Comparison of ENCODE assay signal across 18 cellular contexts in the genomic region with DNA sequence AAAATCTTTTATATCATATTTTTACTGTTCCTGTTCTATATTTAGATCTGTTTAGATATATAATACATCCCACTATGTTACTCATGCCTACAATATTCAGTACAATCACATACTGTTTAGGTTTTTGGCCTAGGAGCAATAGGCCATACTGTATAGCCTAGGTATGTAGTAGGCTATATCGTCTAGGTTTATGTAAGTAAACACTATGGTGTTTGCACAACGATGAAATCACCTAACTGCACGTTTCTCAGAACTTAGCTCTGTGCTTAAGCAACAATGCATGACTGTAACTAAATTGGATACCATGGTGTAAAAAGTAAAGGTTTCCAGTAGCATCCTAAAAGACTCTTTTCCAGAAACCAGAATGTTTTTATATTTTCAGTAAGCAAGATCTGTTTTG.
A peak's percentile ranks its signal among the peaks of the same experiment; 100 is the strongest.
DNase-seq lines count a peak whose midpoint lies in the region; ATAC-seq and TF ChIP-seq lines count a peak whose summit lies in the region.
"Had no signal": no experiment of that assay in that cellular context is flagged by ENCODE, and none has a peak within 500 bp of the region (broad histone marks: within the 10 kb centered on the region; RNA-seq: fewer than 3 reads in every experiment).

No MANE protein-coding gene starts in this region.

- POLR2A ChIA-PET in Panc1 (lab: Charles Lee) = no interaction called here

- H3K36me3 ChIP-seq in Panc1 (ENCODE audit: control insufficient read depth, insufficient read depth, low read length) = no peaks in the 10 kb centered on the region
- H3K36me3 ChIP-seq in lower lobe of right lung = no peaks in the 10 kb centered on the region

- DNase-seq in NCI-H510A treated with DMSO at 0.1 percent for 48 hours (lab: John Stamatoyannopoulos, UW) = peak; percentile 3
- no peak for DNase-seq in NCI-H510A (lab: John Stamatoyannopoulos, UW)
- DNase-seq in Panc1 (ENCODE audit: low read depth, low spot score) = no peak
- DNase-seq in fibroblast of the aortic adventitia (ENCODE audit: low read depth) = peak; percentile 29
- peak; percentile 16 for DNase-seq in superior temporal gyrus (ENCODE audit: extremely low spot score)
- no peak for DNase-seq in lower lobe of right lung
- DNase-seq in stimulated activated CD4-positive, alpha-beta T cell treated with anti-CD3 and anti-CD28 coated beads, Interleukin-15, amount 100 ng/mL, for 24 hours = no peak
- DNase-seq: 8988T, COR-L47, DMS153, H7, Karpas-422, NCI-H1930, NCI-H2171 treated with DMSO at 0.1 percent for 48 hours, NCI-H524 treated with DMSO at 0.1 percent for 48 hours, Right ventricle myocardium superior had no signal

- intact Hi-C loops in Panc1 (cut with micrococcal nuclease; ENCODE audit: unreplicated experiment) = no loop called here
- intact Hi-C loops in lower lobe of right lung (cut with DNase I) = no loop called here

- no peaks in the 10 kb centered on the region for H3K4me1 ChIP-seq in Panc1 (ENCODE audit: control insufficient read depth, insufficient read depth, low read length)
- H3K4me1 ChIP-seq in lower lobe of right lung = no peaks in the 10 kb centered on the region

- CTCF ChIA-PET in Panc1 (lab: Charles Lee) = no interaction called here

- ATAC-seq in Panc1 (peak; percentile 63; the same call in 1 of the 2 replicates), lower lobe of right lung (no peak), GM21619 (IDR thresholded peaks at IDR 0.05; ENCODE audit: unreplicated experiment) (no peak)

- no peak overlapping the region for H3K4me3 ChIP-seq in Panc1 (ENCODE audit: low read depth in 2 of 2, low read length in 2 of 2)
- H3K4me3 ChIP-seq in fibroblast of the aortic adventitia (ENCODE audit: low read depth, low read length) = no peak overlapping the region
- no peak overlapping the region for H3K4me3 ChIP-seq in lower lobe of right lung

- in situ Hi-C loops in Panc1 (cut with HindIII; ENCODE audit: low pct_unique_long_range_greater_than_20kb, low sequenced_read_pairs) = no loop called here

- no TSS peak for BruUV-seq in Panc1 (replicated peaks; lab: Mats Ljungman, UMichigan)

- H3K9me3 ChIP-seq in Panc1 (ENCODE audit: control insufficient read depth, insufficient read depth, low read depth, low read length) (no peaks in the 10 kb centered on the region), lower lobe of right lung (no peaks in the 10 kb centered on the region)

- H3K27me3 ChIP-seq in Panc1 (ENCODE audit: control insufficient read depth, insufficient read depth, low read length) (no peaks in the 10 kb centered on the region), lower lobe of right lung (ENCODE audit: low read depth) (no peaks in the 10 kb centered on the region)

- H3K27ac ChIP-seq in Panc1 (ENCODE audit: low read length) (no peak overlapping the region), lower lobe of right lung (no peak overlapping the region)
- H3K27ac ChIP-seq: C4-2B had no signal

- TF ChIP-seq CTCF in Panc1 (IDR thresholded peaks at IDR 0.05) (no peak), fibroblast of the aortic adventitia (IDR thresholded peaks at IDR 0.05; ENCODE audit: insufficient read depth, low read length) (no peak), lower lobe of right lung (IDR thresholded peaks at IDR 0.05) (no peak)

Comparison
In these comparisons a context has a peak if more than half of its experiments do, and no peak if none do; other contexts are left out.
1. DNase-seq: peak in NCI-H510A treated with DMSO at 0.1 percent for 48 hours (single experiment), fibroblast of the aortic adventitia (single experiment) and superior temporal gyrus (single experiment); none in NCI-H510A (single experiment), Panc1 (single experiment), lower lobe of right lung (single experiment) and stimulated activated CD4-positive, alpha-beta T cell treated with anti-CD3 and anti-CD28 coated beads, Interleukin-15, amount 100 ng/mL, for 24 hours (single experiment).